Comparison of ENCODE assay signal across 24 cellular contexts in genomic region chrX:53249387-53250042, GRCh38.
"Had no signal": no experiment of that assay in that cellular context is flagged by ENCODE, and none has a peak within 500 bp of the region (broad histone marks: within the 10 kb centered on the region; RNA-seq: fewer than 3 reads in every experiment).

No MANE protein-coding gene starts in this region.

- ATAC-seq: activated CD8-positive, alpha-beta memory T cell treated with anti-CD3 and anti-CD28 coated beads, Interleukin-2, amount 10 ng/mL, durations not matched to agents 7 days and 5 days; lower lobe of right lung; naive thymus-derived CD8-positive, alpha-beta T cell; right lobe of liver; stimulated activated memory B cell treated with anti-CD40 and anti-IgM and Interleukin-4, amounts not matched to agents 10 μg/mL and 1 μg/mL and 100 μg/mL, for 72 hours; WTC11 had no signal

- DNase-seq: activated CD4-positive, alpha-beta memory T cell treated with anti-CD3 and anti-CD28 coated beads for 36 hours; activated CD4-positive, alpha-beta T cell treated with anti-CD3 and anti-CD28 coated beads for 4 hours; activated CD8-positive, alpha-beta memory T cell treated with anti-CD3 and anti-CD28 coated beads, Interleukin-2, amount 10 ng/mL, durations not matched to agents 7 days and 5 days; activated naive CD4-positive, alpha-beta T cell treated with Interleukin-2 at 50 U/mL for 16 hours; activated naive CD8-positive, alpha-beta T cell treated with anti-CD3 and anti-CD28 coated beads, Interleukin-2, amount 10 ng/mL, durations not matched to agents 7 days and 5 days; amygdala; dorsolateral prefrontal cortex; foreskin fibroblast; glutamatergic neuron; hypothalamus; lower lobe of right lung; naive thymus-derived CD8-positive, alpha-beta T cell; right lobe of liver; stimulated activated CD4-positive, alpha-beta T cell treated with anti-CD3 and anti-CD28 coated beads, Interleukin-4, amount 100 ng/mL, for 4 hours; testis; upper lobe of left lung had no signal

- H3K27ac Mint-ChIP-seq: activated CD4-positive, alpha-beta memory T cell treated with anti-CD3 and anti-CD28 coated beads for 36 hours; activated CD8-positive, alpha-beta memory T cell treated with anti-CD3 and anti-CD28 coated beads, Interleukin-2, amount 10 ng/mL, durations not matched to agents 7 days and 5 days; activated naive CD8-positive, alpha-beta T cell treated with anti-CD3 and anti-CD28 coated beads, Interleukin-2, amount 10 ng/mL, durations not matched to agents 7 days and 5 days; activated T-helper 2 cell treated with anti-CD3 and anti-CD28 coated beads, Interferon-gamma antibody, Interleukin-2, Interleukin-4, amounts not matched to agents 10 μg/mL and 5 μg/mL and 100 μg/mL, durations not matched to agents 14 hours and 24 hours and 36 hours; stimulated activated memory B cell treated with anti-CD40 and anti-IgM and Interleukin-4, amounts not matched to agents 10 μg/mL and 1 μg/mL and 100 μg/mL, for 72 hours; WTC11 had no signal

- H3K4me3 Mint-ChIP-seq: activated CD4-positive, alpha-beta memory T cell treated with anti-CD3 and anti-CD28 coated beads for 36 hours; activated CD8-positive, alpha-beta memory T cell treated with anti-CD3 and anti-CD28 coated beads, Interleukin-2, amount 10 ng/mL, durations not matched to agents 7 days and 5 days; activated naive CD8-positive, alpha-beta T cell treated with anti-CD3 and anti-CD28 coated beads, Interleukin-2, amount 10 ng/mL, durations not matched to agents 7 days and 5 days; naive thymus-derived CD8-positive, alpha-beta T cell; stimulated activated memory B cell treated with anti-CD40 and anti-IgM and Interleukin-4, amounts not matched to agents 10 μg/mL and 1 μg/mL and 100 μg/mL, for 72 hours; WTC11 had no signal

- H3K9me3 Mint-ChIP-seq: activated CD4-positive, alpha-beta memory T cell treated with anti-CD3 and anti-CD28 coated beads for 36 hours; activated naive CD8-positive, alpha-beta T cell treated with anti-CD3 and anti-CD28 coated beads, Interleukin-2, amount 10 ng/mL, durations not matched to agents 7 days and 5 days; activated T-helper 2 cell treated with anti-CD3 and anti-CD28 coated beads, Interferon-gamma antibody, Interleukin-2, Interleukin-4, amounts not matched to agents 10 μg/mL and 5 μg/mL and 100 μg/mL, durations not matched to agents 14 hours and 24 hours and 36 hours; naive thymus-derived CD8-positive, alpha-beta T cell; WTC11 had no signal

- H3K4me2 ChIP-seq: smooth muscle cell had no signal

- H3K4me3 ChIP-seq: cardiac muscle cell, dorsolateral prefrontal cortex, lower lobe of right lung, right lobe of liver, smooth muscle cell, testis, upper lobe of left lung had no signal

- H3K4me1 Mint-ChIP-seq: activated CD8-positive, alpha-beta memory T cell treated with anti-CD3 and anti-CD28 coated beads, Interleukin-2, amount 10 ng/mL, durations not matched to agents 7 days and 5 days; activated naive CD8-positive, alpha-beta T cell treated with anti-CD3 and anti-CD28 coated beads, Interleukin-2, amount 10 ng/mL, durations not matched to agents 7 days and 5 days; naive thymus-derived CD8-positive, alpha-beta T cell; stimulated activated memory B cell treated with anti-CD40 and anti-IgM and Interleukin-4, amounts not matched to agents 10 μg/mL and 1 μg/mL and 100 μg/mL, for 72 hours; WTC11 had no signal

- H2AFZ ChIP-seq: parathyroid adenoma had no signal

- H3K36me3 ChIP-seq: cardiac muscle cell, lower lobe of right lung, neutrophil, right lobe of liver had no signal

- H3K4me1 ChIP-seq: lower lobe of right lung, parathyroid adenoma, right lobe of liver, testis, upper lobe of left lung had no signal

- H3K27me3 Mint-ChIP-seq: activated CD4-positive, alpha-beta memory T cell treated with anti-CD3 and anti-CD28 coated beads for 36 hours; naive thymus-derived CD8-positive, alpha-beta T cell; stimulated activated memory B cell treated with anti-CD40 and anti-IgM and Interleukin-4, amounts not matched to agents 10 μg/mL and 1 μg/mL and 100 μg/mL, for 72 hours had no signal

- H3K27ac ChIP-seq: cardiac muscle cell, dorsolateral prefrontal cortex, epithelial cell of prostate, lower lobe of right lung, neutrophil, parathyroid adenoma, right lobe of liver, testis, upper lobe of left lung had no signal

- H3K27me3 ChIP-seq: cardiac muscle cell, neutrophil, right lobe of liver, testis, upper lobe of left lung had no signal

- H3K9me3 ChIP-seq: lower lobe of right lung, neutrophil, right lobe of liver, testis, upper lobe of left lung had no signal

- H3K79me2 ChIP-seq: parathyroid adenoma had no signal

- H3K36me3 Mint-ChIP-seq: activated CD4-positive, alpha-beta memory T cell treated with anti-CD3 and anti-CD28 coated beads for 36 hours; activated CD8-positive, alpha-beta memory T cell treated with anti-CD3 and anti-CD28 coated beads, Interleukin-2, amount 10 ng/mL, durations not matched to agents 7 days and 5 days; activated naive CD8-positive, alpha-beta T cell treated with anti-CD3 and anti-CD28 coated beads, Interleukin-2, amount 10 ng/mL, durations not matched to agents 7 days and 5 days; naive thymus-derived CD8-positive, alpha-beta T cell; stimulated activated memory B cell treated with anti-CD40 and anti-IgM and Interleukin-4, amounts not matched to agents 10 μg/mL and 1 μg/mL and 100 μg/mL, for 72 hours had no signal
